8 cellular contexts compared by ENCODE assay signal in the genomic region with DNA sequence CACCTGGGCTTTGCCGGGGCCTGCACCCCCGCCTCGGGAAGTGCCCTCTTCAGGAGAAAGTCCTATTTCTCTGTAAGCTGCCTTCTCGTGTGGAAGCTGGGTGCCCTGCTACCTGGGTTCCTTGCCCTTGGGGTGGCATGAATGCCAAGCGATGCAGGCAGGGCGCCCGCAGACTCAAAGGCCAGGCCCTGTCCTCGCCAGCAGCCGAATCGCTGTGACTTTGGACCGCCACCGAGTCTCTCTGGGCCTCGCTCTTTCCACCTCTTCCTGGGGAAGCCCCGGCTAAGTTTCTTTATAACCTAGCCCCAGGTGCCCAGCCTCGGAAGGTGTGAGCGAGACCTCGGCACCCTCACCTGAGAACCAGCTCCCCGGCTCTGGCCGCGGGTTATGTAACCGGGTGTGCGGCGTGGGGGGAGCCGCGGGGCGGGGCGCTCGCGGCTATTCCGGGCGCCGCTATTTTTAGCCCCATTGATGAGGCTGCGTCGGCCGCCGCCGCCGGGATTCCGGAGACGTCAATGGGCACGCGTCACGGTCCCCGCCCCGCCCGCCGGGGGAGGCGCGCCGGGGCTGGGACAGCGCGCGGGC. TPM values are rescaled to one million over a fixed set of nuclear protein-coding genes. Genes with fewer than 3 reads are reported as not detected.
DNase-seq lines count a peak whose midpoint lies in the region; ATAC-seq, FAIRE-seq and TF ChIP-seq lines count a peak whose summit lies in the region.

No MANE protein-coding gene starts in this region.

- no peak for TF ChIP-seq CTCF in C4-2B (conservative IDR thresholded peaks at IDR 0.05)
- no peak for TF ChIP-seq CTCF in KMS-11 (conservative IDR thresholded peaks at IDR 0.05; ENCODE audit: low read depth, low read length)
- no peak for TF ChIP-seq CTCF in astrocyte (IDR thresholded peaks at IDR 0.05; ENCODE audit: insufficient read depth, low read depth, low read length)

- peaks cover 31% of the 10 kb centered on the region for H3K27me3 Mint-ChIP-seq in T-helper 2 cell treated with Interferon-gamma antibody and Interleukin-4, amounts not matched to agents 5 μg/mL and 100 μg/mL, for 36 hours (ENCODE audit: low read depth)
- H3K27me3 Mint-ChIP-seq in astrocyte (ENCODE audit: low read depth, unreplicated experiment) = peaks cover 30% of the 10 kb centered on the region

- no peak overlapping the region for H3K4me3 ChIP-seq in KMS-11 (IDR thresholded peaks at IDR 0.05; ENCODE audit: insufficient read depth, low read depth, low read length)
- H3K4me3 ChIP-seq in astrocyte (ENCODE audit: insufficient read depth, low read depth, low read length) = peak overlapping the region; percentile 34

- no peaks in the 10 kb centered on the region for H3K79me2 ChIP-seq in KMS-11 (ENCODE audit: insufficient read depth, low read depth)
- H3K79me2 ChIP-seq in astrocyte (ENCODE audit: insufficient read depth, low read length) = no peaks in the 10 kb centered on the region

- H3K27ac Mint-ChIP-seq in T-helper 2 cell treated with Interferon-gamma antibody and Interleukin-4, amounts not matched to agents 5 μg/mL and 100 μg/mL, for 36 hours = no peak overlapping the region
- no peak overlapping the region for H3K27ac Mint-ChIP-seq in astrocyte (ENCODE audit: unreplicated experiment)

- H3K4me3 Mint-ChIP-seq in T-helper 2 cell treated with Interferon-gamma antibody and Interleukin-4, amounts not matched to agents 5 μg/mL and 100 μg/mL, for 36 hours = peak overlapping the region; percentile 51
- no peak overlapping the region for H3K4me3 Mint-ChIP-seq in astrocyte (ENCODE audit: unreplicated experiment)

- H3K9me3 Mint-ChIP-seq in T-helper 2 cell treated with Interferon-gamma antibody and Interleukin-4, amounts not matched to agents 5 μg/mL and 100 μg/mL, for 36 hours = no peaks in the 10 kb centered on the region
- H3K9me3 Mint-ChIP-seq in astrocyte (ENCODE audit: unreplicated experiment) = no peaks in the 10 kb centered on the region

- peaks cover 27% of the 10 kb centered on the region for H3K4me1 Mint-ChIP-seq in T-helper 2 cell treated with Interferon-gamma antibody and Interleukin-4, amounts not matched to agents 5 μg/mL and 100 μg/mL, for 36 hours (ENCODE audit: low read depth)
- H3K4me1 Mint-ChIP-seq in astrocyte (ENCODE audit: low read depth, unreplicated experiment) = peaks cover 6% of the 10 kb centered on the region

- peak; percentile 44 for ATAC-seq in GM19455 (IDR thresholded peaks at IDR 0.05; ENCODE audit: unreplicated experiment)

- H3K9ac ChIP-seq in KMS-11 (peak overlapping the region; percentile 0; the same call in 1 of the 2 replicates), astrocyte (ENCODE audit: low read length) (peak overlapping the region; percentile 81)

- H3K4me1 ChIP-seq in KMS-11 (ENCODE audit: low read depth, poor library complexity, severe bottlenecking) (peaks cover 35% of the 10 kb centered on the region), astrocyte (ENCODE audit: insufficient read depth, low read length) (peaks cover 18% of the 10 kb centered on the region)

- DNase-seq in T-helper 2 cell treated with Interferon-gamma antibody and Interleukin-4, amounts not matched to agents 5 μg/mL and 100 μg/mL, for 36 hours (ENCODE audit: low spot score) = peak; percentile 79
- peak; percentile 60 for DNase-seq in astrocyte (ENCODE audit: low read depth)
- DNase-seq in hepatic stellate cell (ENCODE audit: low spot score) = peak; percentile 90
- DNase-seq in retina = peak; percentile 78
- DNase-seq in epidermal melanocyte (ENCODE audit: insufficient read length, low spot score) = no peak

- H3K36me3 ChIP-seq in KMS-11 (ENCODE audit: insufficient read depth) (no peaks in the 10 kb centered on the region), astrocyte (ENCODE audit: insufficient read depth, low read length) (no peaks in the 10 kb centered on the region)

- H3K36me3 Mint-ChIP-seq in T-helper 2 cell treated with Interferon-gamma antibody and Interleukin-4, amounts not matched to agents 5 μg/mL and 100 μg/mL, for 36 hours (ENCODE audit: low read depth) = no peaks in the 10 kb centered on the region
- H3K36me3 Mint-ChIP-seq in astrocyte (ENCODE audit: low read depth, unreplicated experiment) = no peaks in the 10 kb centered on the region

- H3K27ac ChIP-seq in C4-2B (peak overlapping the region; percentile 80), KMS-11 (0 out of 2 replicates have a peak overlapping the region, but pooled peaks have one; percentile 2), astrocyte (ENCODE audit: low read depth, low read length) (peak overlapping the region; percentile 35)

- FAIRE-seq in astrocyte (lab: Jason Lieb, UNC) = no peak

- peak overlapping the region; percentile 74 for H3K4me2 ChIP-seq in KMS-11
- H3K4me2 ChIP-seq in astrocyte (ENCODE audit: low read length) = peak overlapping the region; percentile 84

- H3K27me3 ChIP-seq in KMS-11 (ENCODE audit: insufficient read depth, low read depth) = no peaks in the 10 kb centered on the region
- H3K27me3 ChIP-seq in astrocyte (ENCODE audit: insufficient read depth, low read length) = no peaks in the 10 kb centered on the region

- H2AFZ ChIP-seq in KMS-11 (ENCODE audit: low read depth) (peak overlapping the region; percentile 68), astrocyte (ENCODE audit: low read depth, low read length) (peak overlapping the region; percentile 55)

- H3K9me3 ChIP-seq in astrocyte (ENCODE audit: insufficient read depth, low read depth, low read length) = no peaks in the 10 kb centered on the region

- H4K20me1 ChIP-seq in KMS-11 (ENCODE audit: insufficient read depth) = no peaks in the 10 kb centered on the region
- H4K20me1 ChIP-seq in astrocyte (ENCODE audit: insufficient read depth, low read length) = peaks cover 27% of the 10 kb centered on the region

RNA-seq across cellular contexts. Expression of gene NR4A1, which starts 14.6 kb away (rescaled TPM):
- total RNA-seq in astrocyte = 1.6 and 2.3 TPM in 2 replicates

RNA-seq across cellular contexts. Expression of gene TAMALIN, which starts 29.9 kb away (rescaled TPM):
- 9.6 and 12.4 TPM in 2 replicates for total RNA-seq in astrocyte

RNA-seq across cellular contexts. Expression of gene ATG101, which starts 33.1 kb away (rescaled TPM):
- 54.2 and 60.4 TPM in 2 replicates for total RNA-seq in astrocyte

RNA-seq across cellular contexts. Expression of gene SMIM41, which starts 42.8 kb away (rescaled TPM):
- 0.18 TPM in 1 of 2 replicates, not detected in the other for total RNA-seq in astrocyte

Comparison
In these comparisons a context has a peak if more than half of its experiments do, and no peak if none do; other contexts are left out.
1. H3K27ac ChIP-seq: peak in every context shown above with its lines; median percentile 80 in C4-2B; 35 in astrocyte; 2 in KMS-11.